In genomic region chr9:134641989-134642384, GRCh38 we compare ENCODE assay signal across 10 cellular contexts. TPM values are rescaled to one million over a fixed set of nuclear protein-coding genes. Genes with fewer than 3 reads are reported as not detected.
DNase-seq lines count a peak whose midpoint lies in the region; ATAC-seq, FAIRE-seq and TF ChIP-seq lines count a peak whose summit lies in the region.
"Had no signal": no experiment of that assay in that cellular context is flagged by ENCODE, and none has a peak within 500 bp of the region (broad histone marks: within the 10 kb centered on the region; RNA-seq: fewer than 3 reads in every experiment).

No MANE protein-coding gene starts in this region.

- DNase-seq in astrocyte (ENCODE audit: low read depth) (no peak), kidney epithelial cell (ENCODE audit: low read depth) (no peak), stomach (no peak)
- no peak for DNase-seq in stimulated activated naive CD8-positive, alpha-beta T cell treated with anti-CD3 and anti-CD28 coated beads, Interleukin-15, Interleukin-2, amounts not matched to agents 100 U/mL and 50 U/mL, for 24 hours
- DNase-seq: activated gamma-delta T cell had no signal

- TF ChIP-seq CTCF in astrocyte (IDR thresholded peaks at IDR 0.05; ENCODE audit: insufficient read depth, low read depth, low read length) (no peak), kidney epithelial cell (IDR thresholded peaks at IDR 0.05; ENCODE audit: insufficient read depth, low read length, poor library complexity, severe bottlenecking) (no peak), stomach (IDR thresholded peaks at IDR 0.05) (no peak)

- no peaks in the 10 kb centered on the region for H3K9me3 Mint-ChIP-seq in astrocyte (ENCODE audit: unreplicated experiment)

- peaks cover 15% of the 10 kb centered on the region; the same call in 1 of the 2 replicates for H3K4me1 ChIP-seq in HUES48 (ENCODE audit: control insufficient read depth, insufficient read depth, low read length)
- peaks cover 35% of the 10 kb centered on the region for H3K4me1 ChIP-seq in astrocyte (ENCODE audit: insufficient read depth, low read length)
- peaks cover 22 to 52% (median 38%) of the 10 kb centered on the region in 4 donors for H3K4me1 ChIP-seq in stomach

- peaks cover 27% of the 10 kb centered on the region for H3K4me1 Mint-ChIP-seq in astrocyte (ENCODE audit: low read depth, unreplicated experiment)

- peaks cover 2% of the 10 kb centered on the region for H3K27me3 Mint-ChIP-seq in astrocyte (ENCODE audit: low read depth, unreplicated experiment)

- no peak for FAIRE-seq in astrocyte (lab: Jason Lieb, UNC)

- H3K9ac ChIP-seq in HUES48 (ENCODE audit: low read depth, low read length), result no peak overlapping the region
- H3K9ac ChIP-seq in astrocyte (ENCODE audit: low read length), result peak overlapping the region; percentile 97

- H3K27ac ChIP-seq in HUES48 (ENCODE audit: low read depth, low read length) (no peak overlapping the region), astrocyte (ENCODE audit: low read depth, low read length) (peak overlapping the region; percentile 92), stomach (peak overlapping the region; percentile 74 to 96 (median 88))

- H3K4me3 ChIP-seq in HUES48 (ENCODE audit: low read depth, low read length) (peak overlapping the region; percentile 83), astrocyte (ENCODE audit: insufficient read depth, low read depth, low read length) (peak overlapping the region; percentile 81), kidney epithelial cell (ENCODE audit: low read depth, low read length) (peak overlapping the region; percentile 54), stomach (peak overlapping the region; percentile 59 to 77 (median 69))

- peaks cover 12% of the 10 kb centered on the region for H3K27me3 ChIP-seq in HUES48 (ENCODE audit: control insufficient read depth, insufficient read depth, low read length)
- no peaks in the 10 kb centered on the region for H3K27me3 ChIP-seq in astrocyte (ENCODE audit: insufficient read depth, low read length)
- peaks cover 22% of the 10 kb centered on the region for H3K27me3 ChIP-seq in kidney epithelial cell (ENCODE audit: control insufficient read depth, insufficient read depth, low read length)
- H3K27me3 ChIP-seq in stomach, result peaks cover 0 to 41% (median 27%) of the 10 kb centered on the region in 3 donors

- peak overlapping the region; percentile 100 for H3K4me2 ChIP-seq in astrocyte (ENCODE audit: low read length)

- ATAC-seq in GM18873 (IDR thresholded peaks at IDR 0.05; ENCODE audit: low FRiP score, unreplicated experiment), result no peak
- ATAC-seq in HG02884 (IDR thresholded peaks at IDR 0.05; ENCODE audit: unreplicated experiment), result no peak
- ATAC-seq in stimulated activated naive CD8-positive, alpha-beta T cell treated with anti-CD3 and anti-CD28 coated beads, Interleukin-15, Interleukin-2, amounts not matched to agents 100 U/mL and 50 U/mL, for 24 hours, result no peak
- ATAC-seq in HG03095 (IDR thresholded peaks at IDR 0.05; ENCODE audit: unreplicated experiment), result no peak

- H3K79me2 ChIP-seq in astrocyte (ENCODE audit: insufficient read depth, low read length), result peaks cover 51% of the 10 kb centered on the region

- peak overlapping the region; percentile 98 for H3K4me3 Mint-ChIP-seq in astrocyte (ENCODE audit: unreplicated experiment)

- no peak overlapping the region for H2AFZ ChIP-seq in astrocyte (ENCODE audit: low read depth, low read length)

- no peak overlapping the region for H3K27ac Mint-ChIP-seq in astrocyte (ENCODE audit: unreplicated experiment)

- H3K9me3 ChIP-seq in HUES48 (ENCODE audit: control insufficient read depth, insufficient read depth, low read length), result no peaks in the 10 kb centered on the region
- H3K9me3 ChIP-seq in astrocyte (ENCODE audit: insufficient read depth, low read depth, low read length), result no peaks in the 10 kb centered on the region
- no peaks in the 10 kb centered on the region for H3K9me3 ChIP-seq in stomach

- peaks cover 15% of the 10 kb centered on the region for H3K36me3 Mint-ChIP-seq in astrocyte (ENCODE audit: low read depth, unreplicated experiment)

- WGBS in stomach, 5 donors, result 1 to 5% (median 2%) methylated on average over 24 to 59 of the region's 59 CpGs; no CpG with 5 or more reads in 1 of the 5 donors

- no peak for TF ChIP-seq EP300 in stomach (IDR thresholded peaks at IDR 0.05)

- intact Hi-C loops in stomach (cut with DNase I; ENCODE audit: low total_unique reads), result loop anchor here (10.0 kb wide), 1 partner anchor 177 kb away; no protein-coding TSS in a partner anchor

- H4K20me1 ChIP-seq in astrocyte (ENCODE audit: insufficient read depth, low read length), result peaks cover 41% of the 10 kb centered on the region

- no peak for TF ChIP-seq POLR2A in stomach (IDR thresholded peaks at IDR 0.05)

- H3K36me3 ChIP-seq in HUES48 (ENCODE audit: control insufficient read depth, insufficient read depth, low read length), result no peaks in the 10 kb centered on the region
- peaks cover 5% of the 10 kb centered on the region for H3K36me3 ChIP-seq in astrocyte (ENCODE audit: insufficient read depth, low read length)
- H3K36me3 ChIP-seq in kidney epithelial cell (ENCODE audit: control insufficient read depth, insufficient read depth, low read length), result no peaks in the 10 kb centered on the region
- H3K36me3 ChIP-seq in stomach, result no peaks in the 10 kb centered on the region

RNA-seq across cellular contexts. Expression of gene COL5A1, which starts 0.4 kb away (rescaled TPM):
- 1,055 and 1,568 TPM in 2 replicates for total RNA-seq in astrocyte
- total RNA-seq in kidney epithelial cell, result 87.7 and 92.6 TPM in 2 replicates
- total RNA-seq in stomach, result 100 to 1,000 TPM in 2 of 5 donors, 10 to 100 TPM in 3; 17.5 to 205 (median 48.2) TPM
- polyA plus RNA-seq in stomach, result 10 to 100 TPM in 2 of 3 donors, 1 to 10 TPM in 1; 7.3 to 17.4 (median 17.3) TPM
- total RNA-seq: SK-MEL-5 had no signal
